8 cellular contexts compared by ENCODE assay signal in the genomic region with DNA sequence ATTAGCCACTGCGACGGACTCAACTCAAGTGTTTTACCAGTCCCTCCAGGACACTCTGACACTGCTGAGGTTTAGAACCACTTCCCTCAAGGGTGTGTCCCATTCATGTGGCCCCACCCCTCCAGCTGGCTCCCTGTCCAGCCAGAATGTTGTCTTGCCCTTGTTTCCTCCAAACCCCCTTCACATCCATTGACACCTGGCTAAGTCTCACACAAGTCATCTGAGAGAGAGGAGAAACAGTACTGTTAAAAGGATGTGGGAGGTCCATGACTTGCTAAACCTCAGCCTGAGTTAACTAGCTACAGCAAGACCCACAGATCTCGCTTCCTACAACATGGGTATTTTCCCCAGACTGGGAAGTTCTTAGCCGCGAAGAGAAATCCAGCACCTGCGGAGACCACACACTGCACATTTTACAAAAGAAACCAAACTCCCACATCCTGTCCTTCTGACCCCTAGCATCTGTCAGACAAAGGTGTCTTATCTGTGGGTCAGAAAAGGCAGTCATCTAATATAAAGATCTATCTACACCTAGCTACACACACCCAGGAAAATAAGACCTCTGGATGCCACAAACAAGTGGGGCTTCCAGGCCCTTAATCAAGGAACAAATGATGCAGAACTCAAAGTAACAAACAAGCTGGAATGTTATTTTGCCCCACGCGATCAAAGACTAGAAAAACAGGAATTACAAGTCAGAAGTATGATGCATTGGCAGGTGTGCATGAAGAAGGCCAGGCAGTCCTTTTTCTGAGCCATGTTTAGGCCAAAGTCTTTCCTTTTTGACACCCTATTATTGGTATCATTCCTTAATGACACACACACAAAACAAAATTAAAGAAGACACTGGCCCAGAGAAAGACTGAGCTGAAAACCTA. TPM values are rescaled to one million over a fixed set of nuclear protein-coding genes. Genes with fewer than 3 reads are reported as not detected.
DNase-seq lines count a peak whose midpoint lies in the region; ATAC-seq and TF ChIP-seq lines count a peak whose summit lies in the region.

No MANE protein-coding gene starts in this region.

- no peak for TF ChIP-seq CTCF in ovary (IDR thresholded peaks at IDR 0.05)

- no peak for TF ChIP-seq POLR2A in ovary (IDR thresholded peaks at IDR 0.05)

- H3K36me3 Mint-ChIP-seq in activated naive CD8-positive, alpha-beta T cell treated with anti-CD3 and anti-CD28 coated beads, Interleukin-2, amount 50 U/mL, for 24 hours (ENCODE audit: low read depth) = peaks cover 9% of the 10 kb centered on the region

- no peak overlapping the region for H3K27ac ChIP-seq in ovary

- H3K36me3 ChIP-seq in ovary = no peaks in the 10 kb centered on the region

- ATAC-seq in GM18858 (IDR thresholded peaks at IDR 0.05; ENCODE audit: unreplicated experiment) (peak; percentile 77), HG02938 (IDR thresholded peaks at IDR 0.05; ENCODE audit: unreplicated experiment) (peak; percentile 89)
- ATAC-seq in activated naive CD8-positive, alpha-beta T cell treated with anti-CD3 and anti-CD28 coated beads, Interleukin-2, amount 50 U/mL, for 24 hours = peak; percentile 92

- no peaks in the 10 kb centered on the region for H3K9me3 Mint-ChIP-seq in activated naive CD8-positive, alpha-beta T cell treated with anti-CD3 and anti-CD28 coated beads, Interleukin-2, amount 50 U/mL, for 24 hours

- H3K9me3 ChIP-seq in ovary = no peaks in the 10 kb centered on the region

- TF ChIP-seq EP300 in ovary (IDR thresholded peaks at IDR 0.05) = no peak

- WGBS in ovary, 3 donors = 79 to 83% (median 82%) methylated on average over 8 of the region's 8 CpGs

- H3K4me1 Mint-ChIP-seq in activated naive CD8-positive, alpha-beta T cell treated with anti-CD3 and anti-CD28 coated beads, Interleukin-2, amount 50 U/mL, for 24 hours = peaks cover 89% of the 10 kb centered on the region

- H3K4me3 Mint-ChIP-seq in activated naive CD8-positive, alpha-beta T cell treated with anti-CD3 and anti-CD28 coated beads, Interleukin-2, amount 50 U/mL, for 24 hours = peak overlapping the region; percentile 29

- H3K27me3 Mint-ChIP-seq in activated naive CD8-positive, alpha-beta T cell treated with anti-CD3 and anti-CD28 coated beads, Interleukin-2, amount 50 U/mL, for 24 hours = no peaks in the 10 kb centered on the region

- H3K4me3 ChIP-seq in ovary = no peak overlapping the region

- peaks cover 2% of the 10 kb centered on the region for H3K4me1 ChIP-seq in ovary (ENCODE audit: insufficient read depth)

- intact Hi-C loops in ovary (cut with DNase I) = no loop called here

- H3K27ac Mint-ChIP-seq in activated naive CD8-positive, alpha-beta T cell treated with anti-CD3 and anti-CD28 coated beads, Interleukin-2, amount 50 U/mL, for 24 hours = peak overlapping the region; percentile 69

- DNase-seq in A172 (ENCODE audit: low spot score) = peak; percentile 90
- DNase-seq in NCI-H345 treated with DMSO at 0.1 percent for 48 hours (lab: John Stamatoyannopoulos, UW; ENCODE audit: unreplicated experiment) = peak; percentile 14
- DNase-seq in activated naive CD8-positive, alpha-beta T cell treated with anti-CD3 and anti-CD28 coated beads, Interleukin-2, amount 50 U/mL, for 24 hours = peak; percentile 51
- DNase-seq in myocyte (ENCODE audit: low read depth) = peak; percentile 83
- no peak for DNase-seq in putamen (ENCODE audit: low spot score)
- DNase-seq in ovary = no peak

- H3K27me3 ChIP-seq in ovary = no peaks in the 10 kb centered on the region

RNA-seq across cellular contexts. Expression of a gene that starts 13.9 kb away (rescaled TPM):
- total RNA-seq in A172 (2014; rRNA removed; shearing (Covaris generic)) = 17.5 and 19.1 TPM in 2 replicates
- total RNA-seq in myocyte (48.8 and 63.2 TPM in 2 replicates), ovary (10 to 100 TPM in 6 of 7 donors, 1 to 10 TPM in 1; 8.4 to 29.1 (median 13.7) TPM)
- 27.8 TPM for polyA plus RNA-seq in myocyte (2012)
- polyA plus RNA-seq in ovary = 10 to 100 TPM in 1 of 2 donors, 1 to 10 TPM in 1; 6.0 to 11.3 TPM

Comparison
In these comparisons a context has a peak if more than half of its experiments do, and no peak if none do; other contexts are left out.
1. DNase-seq: peak in A172 (single experiment), NCI-H345 treated with DMSO at 0.1 percent for 48 hours (single experiment), activated naive CD8-positive, alpha-beta T cell treated with anti-CD3 and anti-CD28 coated beads, Interleukin-2, amount 50 U/mL, for 24 hours (single experiment) and myocyte (single experiment); none in putamen (single experiment) and ovary (0 of 5).
2. Peak in every context shown above with its lines, with median percentiles within 50 percentile points of each other: ATAC-seq.